12 cellular contexts compared by ENCODE assay signal in the genomic region with DNA sequence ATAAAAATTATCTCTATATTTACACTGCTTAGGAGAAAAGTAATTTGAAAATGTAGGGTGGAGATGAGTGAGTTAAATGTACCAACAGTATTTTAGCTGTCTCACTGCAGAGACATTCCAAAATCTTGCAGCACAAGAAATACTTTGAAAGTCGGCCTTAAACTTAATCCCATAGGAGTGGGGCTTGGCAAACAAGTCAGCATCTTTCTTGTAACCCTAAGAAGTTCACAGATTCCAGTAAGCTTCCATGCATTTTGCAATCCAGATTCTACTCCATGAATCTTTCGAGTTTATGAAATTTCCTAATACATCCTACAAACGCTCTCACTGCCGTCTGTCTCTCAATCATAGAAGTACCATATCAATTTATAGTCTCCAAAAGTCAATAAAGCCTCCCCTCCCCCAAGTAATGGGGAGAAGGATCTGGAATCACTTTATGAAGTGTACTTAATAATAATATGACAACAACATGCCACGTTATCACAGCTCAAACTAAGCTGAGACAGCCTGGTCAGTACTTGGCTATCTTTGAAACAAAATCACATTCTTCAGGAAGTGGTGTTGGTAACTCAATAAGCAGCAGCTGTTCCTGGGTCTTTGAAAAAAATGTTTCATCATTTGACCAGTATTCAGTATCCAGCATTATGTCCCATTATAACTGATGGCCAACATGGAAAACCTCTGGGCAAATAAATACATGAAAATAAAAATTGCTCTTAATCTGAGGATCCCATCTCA.
DNase-seq lines count a peak whose midpoint lies in the region; ATAC-seq, FAIRE-seq and TF ChIP-seq lines count a peak whose summit lies in the region.
"Had no signal": no experiment of that assay in that cellular context is flagged by ENCODE, and none has a peak within 500 bp of the region (broad histone marks: within the 10 kb centered on the region; RNA-seq: fewer than 3 reads in every experiment).

No MANE protein-coding gene starts in this region.

- H3K9me3 Mint-ChIP-seq in astrocyte (ENCODE audit: unreplicated experiment) = peaks cover 4% of the 10 kb centered on the region
- no peaks in the 10 kb centered on the region for H3K9me3 Mint-ChIP-seq in Caco-2 (ENCODE audit: unreplicated experiment)
- H3K9me3 Mint-ChIP-seq: CD4-positive, CD25-positive, alpha-beta regulatory T cell had no signal

- BruUV-seq in Caco-2 (replicated peaks; lab: Mats Ljungman, UMichigan) = no TSS peak

- H3K9ac ChIP-seq in GM23248 (peak overlapping the region; percentile 53), astrocyte (ENCODE audit: low read length) (no peak overlapping the region), smooth muscle cell (ENCODE audit: low read depth) (peak overlapping the region; percentile 22)

- H3K27me3 ChIP-seq in GM23248 (replicated peaks; ENCODE audit: insufficient read depth) (no peaks in the 10 kb centered on the region), astrocyte (ENCODE audit: insufficient read depth, low read length) (no peaks in the 10 kb centered on the region), smooth muscle cell (ENCODE audit: low read depth) (no peaks in the 10 kb centered on the region), Caco-2 (replicated peaks; ENCODE audit: control insufficient read depth, insufficient read depth, low read length) (no peaks in the 10 kb centered on the region)

- H3K4me3 Mint-ChIP-seq in astrocyte (ENCODE audit: unreplicated experiment) (no peak overlapping the region), Caco-2 (ENCODE audit: unreplicated experiment) (no peak overlapping the region)
- H3K4me3 Mint-ChIP-seq: CD4-positive, CD25-positive, alpha-beta regulatory T cell; WTC11 had no signal

- 0 out of 2 replicates have a peak, but pooled peaks cover 4% of the 10 kb centered on the region for H3K9me2 ChIP-seq in GM23248 (ENCODE audit: insufficient read depth)

- H4K20me1 ChIP-seq in GM23248 (ENCODE audit: insufficient read depth) (no peaks in the 10 kb centered on the region), astrocyte (ENCODE audit: insufficient read depth, low read length) (no peaks in the 10 kb centered on the region), smooth muscle cell (ENCODE audit: low read depth) (no peaks in the 10 kb centered on the region)

- FAIRE-seq in astrocyte (lab: Jason Lieb, UNC) = peak; percentile 59

- H3K27ac ChIP-seq in GM23248 (peak overlapping the region; percentile 82), astrocyte (ENCODE audit: low read depth, low read length) (no peak overlapping the region), smooth muscle cell (ENCODE audit: low read depth) (peak overlapping the region; percentile 87)

- H3K36me3 Mint-ChIP-seq in astrocyte (ENCODE audit: low read depth, unreplicated experiment) (no peaks in the 10 kb centered on the region), Caco-2 (ENCODE audit: insufficient read depth, unreplicated experiment) (no peaks in the 10 kb centered on the region)
- H3K36me3 Mint-ChIP-seq: WTC11 had no signal

- H3K9me3 ChIP-seq in GM23248 (ENCODE audit: low read depth) = no peaks in the 10 kb centered on the region
- no peaks in the 10 kb centered on the region for H3K9me3 ChIP-seq in astrocyte (ENCODE audit: insufficient read depth, low read depth, low read length)
- H3K9me3 ChIP-seq in smooth muscle cell (replicated peaks; ENCODE audit: low read depth) = no peaks in the 10 kb centered on the region
- H3K9me3 ChIP-seq in Caco-2 = no peaks in the 10 kb centered on the region

- H3K4me1 Mint-ChIP-seq in astrocyte (ENCODE audit: low read depth, unreplicated experiment) (peaks cover 15% of the 10 kb centered on the region), Caco-2 (ENCODE audit: low read depth, unreplicated experiment) (no peaks in the 10 kb centered on the region)
- H3K4me1 Mint-ChIP-seq: CD4-positive, CD25-positive, alpha-beta regulatory T cell had no signal

- H3K4me1 ChIP-seq in GM23248 (ENCODE audit: insufficient read depth) = peaks cover 19% of the 10 kb centered on the region
- H3K4me1 ChIP-seq in astrocyte (ENCODE audit: insufficient read depth, low read length) = no peaks in the 10 kb centered on the region
- peaks cover 8% of the 10 kb centered on the region for H3K4me1 ChIP-seq in smooth muscle cell (ENCODE audit: low read depth)
- no peaks in the 10 kb centered on the region for H3K4me1 ChIP-seq in Caco-2

- peak overlapping the region; percentile 37 for H3K4me3 ChIP-seq in GM23248
- no peak overlapping the region for H3K4me3 ChIP-seq in astrocyte (ENCODE audit: insufficient read depth, low read depth, low read length)
- H3K4me3 ChIP-seq in smooth muscle cell = no peak overlapping the region
- H3K4me3 ChIP-seq in Caco-2 (ENCODE audit: low read depth, low read length) = no peak overlapping the region
- H3K4me3 ChIP-seq: lung had no signal

- peak overlapping the region; percentile 32 for H3K4me2 ChIP-seq in GM23248 (ENCODE audit: unreplicated experiment)
- H3K4me2 ChIP-seq in astrocyte (ENCODE audit: low read length) = no peak overlapping the region
- H3K4me2 ChIP-seq in smooth muscle cell = peak overlapping the region; percentile 75

- WGBS in GM23248 (ENCODE audit: low coverage in 1 of 2, low lambda C conversion rate in 2 of 2, missing lambda C conversion rate in 2 of 2), 2 experiments = 3 to 4% methylated on average over 5 of the region's 5 CpGs
- WGBS in smooth muscle cell (ENCODE audit: low lambda C conversion rate) = 19% methylated on average over 5 of the region's 5 CpGs

- H3K36me3 ChIP-seq in GM23248 (ENCODE audit: low read depth) (no peaks in the 10 kb centered on the region), astrocyte (ENCODE audit: insufficient read depth, low read length) (no peaks in the 10 kb centered on the region), smooth muscle cell (ENCODE audit: low read depth) (no peaks in the 10 kb centered on the region), Caco-2 (ENCODE audit: control insufficient read depth, insufficient read depth, low read length) (no peaks in the 10 kb centered on the region)

- H3K27me3 Mint-ChIP-seq in astrocyte (ENCODE audit: low read depth, unreplicated experiment) = no peaks in the 10 kb centered on the region
- H3K27me3 Mint-ChIP-seq in Caco-2 (ENCODE audit: insufficient read depth, unreplicated experiment) = no peaks in the 10 kb centered on the region

- H2AFZ ChIP-seq in GM23248 (peak overlapping the region; percentile 36), astrocyte (ENCODE audit: low read depth, low read length) (no peak overlapping the region), smooth muscle cell (ENCODE audit: low read depth) (no peak overlapping the region)

- POLR2A ChIA-PET in Caco-2 (lab: Charles Lee) = no interaction called here

- no peak for TF ChIP-seq CTCF in astrocyte (IDR thresholded peaks at IDR 0.05; ENCODE audit: insufficient read depth, low read depth, low read length)
- no peak for TF ChIP-seq CTCF in smooth muscle cell (IDR thresholded peaks at IDR 0.05; ENCODE audit: borderline replicate concordance, insufficient read depth, poor library complexity, severe bottlenecking)
- no peak for TF ChIP-seq CTCF in Caco-2 (IDR thresholded peaks at IDR 0.05; ENCODE audit: insufficient read depth in 1 of 2, low read depth in 1 of 2, low read length in 1 of 2, severe bottlenecking in 1 of 2, unreplicated experiment in 1 of 2)

- ATAC-seq in left ventricle myocardium superior (peak; percentile 94), HG02852 (IDR thresholded peaks at IDR 0.05; ENCODE audit: unreplicated experiment) (no peak)
- ATAC-seq: WTC11 had no signal

- H3F3A ChIP-seq in GM23248 (ENCODE audit: insufficient read depth) (peaks cover 13% of the 10 kb centered on the region), smooth muscle cell (ENCODE audit: low read depth) (peaks cover 16% of the 10 kb centered on the region)

- H3K27ac Mint-ChIP-seq in astrocyte (ENCODE audit: unreplicated experiment) (peak overlapping the region; percentile 43), Caco-2 (ENCODE audit: unreplicated experiment) (no peak overlapping the region)
- H3K27ac Mint-ChIP-seq: WTC11 had no signal

- CTCF ChIA-PET in Caco-2 (lab: Charles Lee) = no interaction called here

- DNase-seq in GM23248 (peak; percentile 85), astrocyte (ENCODE audit: low read depth) (peak; percentile 66), left ventricle myocardium superior (no peak), smooth muscle cell (lab: John Stamatoyannopoulos, UW; ENCODE audit: unreplicated experiment) (no peak), Caco-2 (no peak), NCI-H187 (lab: John Stamatoyannopoulos, UW) (no peak)
- no peak for DNase-seq in activated CD8-positive, alpha-beta memory T cell treated with anti-CD3 and anti-CD28 coated beads for 24 hours
- DNase-seq: CD4-positive, CD25-positive, alpha-beta regulatory T cell; hippocampal formation had no signal

- H3K79me2 ChIP-seq in GM23248 (ENCODE audit: insufficient read depth) (no peaks in the 10 kb centered on the region), astrocyte (ENCODE audit: insufficient read depth, low read length) (no peaks in the 10 kb centered on the region), smooth muscle cell (ENCODE audit: low read depth) (no peaks in the 10 kb centered on the region)

- intact Hi-C loops in left ventricle myocardium superior (cut with micrococcal nuclease) (no loop called here), Caco-2 (cut with micrococcal nuclease; ENCODE audit: unreplicated experiment) (no loop called here)

- in situ Hi-C loops in GM23248 (cut with MboI) = no loop called here

Comparison
In these comparisons a context has a peak if more than half of its experiments do, and no peak if none do; other contexts are left out.
1. DNase-seq: peak in GM23248 (single experiment) and astrocyte (single experiment); none in left ventricle myocardium superior (single experiment), smooth muscle cell (single experiment), activated CD8-positive, alpha-beta memory T cell treated with anti-CD3 and anti-CD28 coated beads for 24 hours (single experiment), Caco-2 (0 of 2) and NCI-H187 (0 of 2).